In the genomic region with DNA sequence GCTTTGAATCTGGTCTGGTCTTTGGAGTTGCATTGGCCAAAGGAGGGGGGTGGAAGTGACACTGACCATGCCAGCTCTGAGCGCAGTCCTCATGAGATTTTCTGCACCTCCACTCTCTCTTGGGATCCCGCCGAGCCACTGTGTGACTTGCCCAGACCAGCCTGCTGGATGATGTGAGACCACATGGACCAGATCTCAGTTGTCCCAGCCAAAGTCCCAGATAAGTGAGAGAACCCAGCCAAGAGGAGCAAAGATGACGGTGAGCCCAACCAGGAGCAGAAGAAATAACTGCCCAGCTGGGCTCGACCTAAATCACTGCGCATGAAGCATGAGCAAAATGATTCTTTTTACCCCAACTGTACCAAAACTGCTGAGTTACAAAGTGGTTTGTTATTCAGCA, we compare ENCODE assay signal across 9 cellular contexts.
"Had no signal": no experiment of that assay in that cellular context is flagged by ENCODE, and none has a peak within 500 bp of the region (broad histone marks: within the 10 kb centered on the region; RNA-seq: fewer than 3 reads in every experiment).

No MANE protein-coding gene starts in this region.

- H3K4me1 ChIP-seq: HAP-1 had no signal

- ATAC-seq: GM23338, HCT116 had no signal

- H3K4me3 ChIP-seq: GM23248, GM23338, HAP-1 had no signal

- H3K4me3 Mint-ChIP-seq: GM23338, H9, HFFc6 had no signal

- DNase-seq: GM23248, GOT3, H7, H9, HCEC 1CT, HFFc6 had no signal

- H3K4me1 Mint-ChIP-seq: GM23338, H9 had no signal

- H3K9me3 ChIP-seq: HAP-1 had no signal

- H3K36me3 ChIP-seq: HAP-1 had no signal

- H3K27ac Mint-ChIP-seq: GM23338, H9, HFFc6 had no signal

- H3K27ac ChIP-seq: GM23248 had no signal
